1 cellular context compared by ENCODE assay signal in genomic region chr4:145732895-145733880, GRCh38.
TF ChIP-seq lines count a peak whose summit lies in the region.

No MANE protein-coding gene starts in this region.

TF ChIP-seq in K562, 482 proteins besides CTCF, POLR2A, EP300 and RAD21 (continued from another document):
- no peak for TF ChIP-seq AFF1 (IDR thresholded peaks at IDR 0.05; ENCODE audit: low read depth in 1 of 2, partially characterized antibody in 2 of 2)
- TF ChIP-seq NKRF (IDR thresholded peaks at IDR 0.05; ENCODE audit: borderline replicate concordance), result no peak
- TF ChIP-seq HDAC8 (tag; IDR thresholded peaks at IDR 0.05), result no peak
- TF ChIP-seq HBP1 (CRISPR knock-in tag; IDR thresholded peaks at IDR 0.05), result no peak
- TF ChIP-seq ZNF277 (CRISPR knock-in tag; IDR thresholded peaks at IDR 0.05; ENCODE audit: borderline replicate concordance), result no peak
- peak; percentile 62 for TF ChIP-seq POLR2G (IDR thresholded peaks at IDR 0.05; ENCODE audit: low read depth, low read length)
- no peak for TF ChIP-seq HCFC1 (IDR thresholded peaks at IDR 0.05; ENCODE audit: low read depth, low read length)
- TF ChIP-seq RBBP5 (IDR thresholded peaks at IDR 0.05; ENCODE audit: borderline replicate concordance, insufficient read depth, low read length, poor library complexity, severe bottlenecking), result no peak
- TF ChIP-seq E2F6 (IDR thresholded peaks at IDR 0.05; ENCODE audit: borderline replicate concordance in 1 of 2, extremely low read depth in 1 of 2, insufficient read depth in 1 of 2, insufficient read length in 1 of 2, low read depth in 1 of 2, low read length in 1 of 2, poor library complexity in 1 of 2, severe bottlenecking in 1 of 2), result peak; percentile 89 to 99
